Comparison of ENCODE assay signal across 18 cellular contexts in the genomic region with DNA sequence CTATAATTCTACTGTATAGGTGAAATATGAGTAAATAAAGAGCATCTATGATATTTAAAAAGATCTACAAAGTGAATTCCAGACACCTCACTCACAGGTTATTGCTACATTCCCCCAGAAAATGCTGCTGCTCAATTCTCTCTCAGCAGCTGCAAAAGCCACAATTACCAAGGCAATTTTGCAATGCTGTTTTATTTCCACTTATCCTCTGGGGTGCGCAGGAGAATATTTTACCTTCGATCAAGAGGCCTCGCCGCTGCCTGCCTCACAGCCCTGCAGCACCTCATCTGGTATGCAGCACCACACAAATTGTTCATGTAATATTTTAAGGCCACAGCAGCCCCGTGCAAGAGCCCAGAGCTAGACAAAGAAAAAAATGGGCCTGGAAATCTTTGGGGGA.
A peak's percentile ranks its signal among the peaks of the same experiment; 100 is the strongest.
DNase-seq lines count a peak whose midpoint lies in the region; ATAC-seq and TF ChIP-seq lines count a peak whose summit lies in the region.
"Had no signal": no experiment of that assay in that cellular context is flagged by ENCODE, and none has a peak within 500 bp of the region (broad histone marks: within the 10 kb centered on the region; RNA-seq: fewer than 3 reads in every experiment).

No MANE protein-coding gene starts in this region.

- peaks cover 28% of the 10 kb centered on the region for H3K4me1 ChIP-seq in Loucy (ENCODE audit: insufficient read depth, low read length, poor library complexity, severe bottlenecking)
- H3K4me1 ChIP-seq: adrenal gland had no signal

- ATAC-seq in activated T-cell treated with anti-CD3 and anti-CD28 coated beads, Interleukin-2, amount 50 U/mL, for 4 hours = no peak
- ATAC-seq: natural killer cell treated with Interleukin-12 subunit alpha and Interleukin-12 subunit beta and Interleukin-15 and Interleukin-18, amount 100 ng/mL, for 72 hours had no signal

- peaks cover 39% of the 10 kb centered on the region for H3K4me1 Mint-ChIP-seq in nephron
- peaks cover 2% of the 10 kb centered on the region for H3K4me1 Mint-ChIP-seq in activated T-cell treated with anti-CD3 and anti-CD28 coated beads, Interleukin-2, amount 50 U/mL, for 4 hours (ENCODE audit: low read depth)
- H3K4me1 Mint-ChIP-seq: central memory CD8-positive, alpha-beta T cell had no signal

- peaks cover 6% of the 10 kb centered on the region for H3K36me3 Mint-ChIP-seq in nephron (ENCODE audit: low read depth)
- H3K36me3 Mint-ChIP-seq in activated T-cell treated with anti-CD3 and anti-CD28 coated beads, Interleukin-2, amount 50 U/mL, for 4 hours (ENCODE audit: insufficient read depth) = no peaks in the 10 kb centered on the region
- H3K36me3 Mint-ChIP-seq: natural killer cell treated with Interleukin-12 subunit alpha and Interleukin-12 subunit beta and Interleukin-15 and Interleukin-18, amount 100 ng/mL, for 72 hours had no signal

- H3K4me3 Mint-ChIP-seq in nephron = no peak overlapping the region
- H3K4me3 Mint-ChIP-seq in activated T-cell treated with anti-CD3 and anti-CD28 coated beads, Interleukin-2, amount 50 U/mL, for 4 hours = no peak overlapping the region
- H3K4me3 Mint-ChIP-seq: central memory CD8-positive, alpha-beta T cell; HFFc6; natural killer cell treated with Interleukin-12 subunit alpha and Interleukin-12 subunit beta and Interleukin-15 and Interleukin-18, amount 100 ng/mL, for 72 hours had no signal

- no peaks in the 10 kb centered on the region for H3F3A ChIP-seq in Loucy (ENCODE audit: low read depth)

- H3K79me2 ChIP-seq in Loucy (ENCODE audit: insufficient read depth, low read length) = no peaks in the 10 kb centered on the region

- peak overlapping the region; percentile 36 for H3K4me2 ChIP-seq in Loucy (ENCODE audit: low read depth, low read length, poor library complexity, severe bottlenecking)

- H3K4me3 ChIP-seq in Loucy (ENCODE audit: low read length, poor library complexity, severe bottlenecking) = no peak overlapping the region
- H3K4me3 ChIP-seq: adrenal gland, thoracic aorta had no signal

- H3K9me2 ChIP-seq in Loucy (replicated peaks; ENCODE audit: low read depth, low read length) = no peaks in the 10 kb centered on the region

- H3K9me3 Mint-ChIP-seq in nephron = peaks cover 4% of the 10 kb centered on the region
- no peaks in the 10 kb centered on the region for H3K9me3 Mint-ChIP-seq in activated T-cell treated with anti-CD3 and anti-CD28 coated beads, Interleukin-2, amount 50 U/mL, for 4 hours
- H3K9me3 Mint-ChIP-seq: central memory CD8-positive, alpha-beta T cell; HFFc6; natural killer cell treated with Interleukin-12 subunit alpha and Interleukin-12 subunit beta and Interleukin-15 and Interleukin-18, amount 100 ng/mL, for 72 hours had no signal

- no peaks in the 10 kb centered on the region for H3K9me3 ChIP-seq in Loucy (ENCODE audit: insufficient read depth, low read depth, low read length)
- H3K9me3 ChIP-seq: adrenal gland, thoracic aorta had no signal

- H3K27me3 Mint-ChIP-seq in nephron (ENCODE audit: low read depth) = peaks cover 3% of the 10 kb centered on the region
- no peaks in the 10 kb centered on the region for H3K27me3 Mint-ChIP-seq in activated T-cell treated with anti-CD3 and anti-CD28 coated beads, Interleukin-2, amount 50 U/mL, for 4 hours (ENCODE audit: low read depth)
- H3K27me3 Mint-ChIP-seq: central memory CD8-positive, alpha-beta T cell had no signal

- no peaks in the 10 kb centered on the region for H4K20me1 ChIP-seq in Loucy (ENCODE audit: insufficient read depth, low read length, poor library complexity, severe bottlenecking)

- H3K27ac Mint-ChIP-seq in nephron = peak overlapping the region; percentile 49 to 85 (median 65)
- H3K27ac Mint-ChIP-seq: HFFc6; natural killer cell treated with Interleukin-12 subunit alpha and Interleukin-12 subunit beta and Interleukin-15 and Interleukin-18, amount 100 ng/mL, for 72 hours had no signal

- H3K9ac ChIP-seq in Loucy (ENCODE audit: low read depth, low read length, poor library complexity, severe bottlenecking) = peak overlapping the region; percentile 23

- no peaks in the 10 kb centered on the region for H3K36me3 ChIP-seq in Loucy (ENCODE audit: insufficient read depth, low read length)
- H3K36me3 ChIP-seq: adrenal gland, thoracic aorta had no signal

- DNase-seq in NCI-H2107 (lab: John Stamatoyannopoulos, UW) (peak; percentile 1), NCI-H2107 treated with DMSO at 0.1 percent for 48 hours (lab: John Stamatoyannopoulos, UW; ENCODE audit: unreplicated experiment) (no peak), SKM-1 treated with dmso at 0.1 percent for 144 hours (lab: John Stamatoyannopoulos, UW; ENCODE audit: unreplicated experiment) (peak; percentile 43), A172 (ENCODE audit: low spot score) (no peak)
- no peak for DNase-seq in activated T-cell treated with anti-CD3 and anti-CD28 coated beads, Interleukin-2, amount 50 U/mL, for 4 hours
- no peak for DNase-seq in stimulated activated CD8-positive, alpha-beta memory T cell treated with anti-CD3 and anti-CD28 coated beads, Interleukin-4, amount 100 ng/mL, for 48 hours
- DNase-seq: activated CD4-positive, alpha-beta T cell treated with anti-CD3 and anti-CD28 coated beads for 48 hours; adrenal gland; DMS79; effector CD4-positive, alpha-beta T cell; HFFc6; MM.1S; NCI-H526 treated with DMSO at 0.1 percent for 48 hours had no signal

- peak overlapping the region; percentile 4 for H2AFZ ChIP-seq in Loucy (ENCODE audit: low read length)

- peak; percentile 33 for TF ChIP-seq CTCF in Loucy (conservative IDR thresholded peaks at IDR 0.05; ENCODE audit: low read length)
- no peak for TF ChIP-seq CTCF in nephron (IDR thresholded peaks at IDR 0.05; ENCODE audit: unreplicated experiment in 3 of 3)

- H3K27me3 ChIP-seq in Loucy (ENCODE audit: insufficient read depth, low read length, poor library complexity, severe bottlenecking) = no peaks in the 10 kb centered on the region
- H3K27me3 ChIP-seq: adrenal gland had no signal

Comparison
In these comparisons a context has a peak if more than half of its experiments do, and no peak if none do; other contexts are left out.
1. DNase-seq: peak in NCI-H2107 (single experiment) and SKM-1 treated with dmso at 0.1 percent for 144 hours (single experiment); none in NCI-H2107 treated with DMSO at 0.1 percent for 48 hours (single experiment), activated T-cell treated with anti-CD3 and anti-CD28 coated beads, Interleukin-2, amount 50 U/mL, for 4 hours (single experiment), stimulated activated CD8-positive, alpha-beta memory T cell treated with anti-CD3 and anti-CD28 coated beads, Interleukin-4, amount 100 ng/mL, for 48 hours (single experiment) and A172 (single experiment).